Comparison of ENCODE assay signal across 9 cellular contexts in the genomic region with DNA sequence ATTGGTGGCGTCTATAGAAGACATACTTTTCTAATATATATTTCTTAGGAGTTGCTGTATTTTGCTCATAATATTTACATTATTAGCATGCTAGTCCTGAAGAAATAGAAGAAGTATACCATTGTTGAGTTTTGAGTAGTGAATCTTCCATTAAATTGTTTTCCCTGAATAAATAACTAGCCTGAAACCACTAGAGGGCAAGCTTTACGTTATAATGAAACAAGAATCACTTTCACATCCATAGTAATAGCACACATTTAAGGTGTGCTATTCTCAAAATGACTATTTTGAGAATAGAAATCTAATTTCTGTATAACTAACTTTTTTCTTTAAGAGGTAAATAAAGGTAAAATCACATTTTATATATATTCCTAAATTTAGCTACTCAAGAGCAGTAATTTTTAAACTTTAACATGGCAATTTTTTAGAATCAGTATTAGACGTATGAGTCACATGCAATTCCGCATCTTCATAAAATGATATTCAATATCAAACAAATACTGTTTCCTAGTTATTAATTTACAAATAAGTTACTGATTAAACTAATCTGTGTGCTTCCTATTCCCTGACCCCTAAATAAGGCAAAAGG.
DNase-seq lines count a peak whose midpoint lies in the region; ATAC-seq and TF ChIP-seq lines count a peak whose summit lies in the region.
"Had no signal": no experiment of that assay in that cellular context is flagged by ENCODE, and none has a peak within 500 bp of the region (broad histone marks: within the 10 kb centered on the region; RNA-seq: fewer than 3 reads in every experiment).

No MANE protein-coding gene starts in this region.

- no peaks in the 10 kb centered on the region for H3K9me3 Mint-ChIP-seq in nephron progenitor cell

- peaks cover 3% of the 10 kb centered on the region for H3K27me3 Mint-ChIP-seq in nephron progenitor cell (ENCODE audit: low read depth, poor library complexity)

- H3K4me3 ChIP-seq in heart right ventricle = no peak overlapping the region
- H3K4me3 ChIP-seq in right cardiac atrium (ENCODE audit: low read length) = no peak overlapping the region
- no peak overlapping the region for H3K4me3 ChIP-seq in suprapubic skin

- H3K4me1 ChIP-seq in heart right ventricle (no peaks in the 10 kb centered on the region), right cardiac atrium (ENCODE audit: control insufficient read depth, insufficient read depth, low read length) (no peaks in the 10 kb centered on the region), suprapubic skin (no peaks in the 10 kb centered on the region)

- no peak overlapping the region for H3K27ac ChIP-seq in heart right ventricle
- no peak overlapping the region for H3K27ac ChIP-seq in right cardiac atrium (ENCODE audit: low read length)
- H3K27ac ChIP-seq in suprapubic skin = no peak overlapping the region

- H3K36me3 ChIP-seq in heart right ventricle = no peaks in the 10 kb centered on the region
- H3K36me3 ChIP-seq in suprapubic skin = no peaks in the 10 kb centered on the region

- H3K27me3 ChIP-seq in heart right ventricle (no peaks in the 10 kb centered on the region), right cardiac atrium (ENCODE audit: control insufficient read depth, insufficient read depth) (no peaks in the 10 kb centered on the region), suprapubic skin (no peaks in the 10 kb centered on the region)

- H3K9me3 ChIP-seq in heart right ventricle (no peaks in the 10 kb centered on the region), right cardiac atrium (ENCODE audit: control insufficient read depth, low read length) (no peaks in the 10 kb centered on the region), suprapubic skin (no peaks in the 10 kb centered on the region)

- DNase-seq in heart right ventricle = no peak
- no peak for DNase-seq in right cardiac atrium
- DNase-seq in NCI-H1105 treated with DMSO at 0.1 percent for 48 hours (lab: John Stamatoyannopoulos, UW) = peak; percentile 44
- DNase-seq in astrocyte of the hippocampus (ENCODE audit: low read depth, low spot score) = peak; percentile 16
- no peak for DNase-seq in nephron progenitor cell
- DNase-seq in suprapubic skin (ENCODE audit: low spot score in 2 of 2) = no peak
- DNase-seq in GOT3 (lab: John Stamatoyannopoulos, UW) = no peak

- intact Hi-C loops in heart right ventricle (cut with DNase I) = no loop called here
- intact Hi-C loops in right cardiac atrium (cut with DNase I) = no loop called here

- ATAC-seq in heart right ventricle (no peak), right cardiac atrium (no peak), HG02852 (IDR thresholded peaks at IDR 0.05; ENCODE audit: unreplicated experiment) (peak; percentile 96)

- H3K27ac Mint-ChIP-seq in nephron progenitor cell = no peak overlapping the region
- H3K27ac Mint-ChIP-seq: activated naive CD8-positive, alpha-beta T cell had no signal

- WGBS in heart right ventricle, 2 donors = 67 to 69% methylated on average over 4 of the region's 4 CpGs
- WGBS in right cardiac atrium = 62% methylated on average over 4 of the region's 4 CpGs
- WGBS in suprapubic skin = 68% methylated on average over 4 of the region's 4 CpGs

- TF ChIP-seq CTCF in heart right ventricle (IDR thresholded peaks at IDR 0.05) (peak in 6 of 9 donors; percentile 19 to 43 (median 26)), nephron progenitor cell (IDR thresholded peaks at IDR 0.05) (peak; percentile 50), suprapubic skin (IDR thresholded peaks at IDR 0.05) (peak in 1 of 2 donors; percentile 15)

- TF ChIP-seq POLR2A in suprapubic skin (IDR thresholded peaks at IDR 0.05) = no peak

- no peak overlapping the region for H3K4me3 Mint-ChIP-seq in nephron progenitor cell
- H3K4me3 Mint-ChIP-seq: activated naive CD8-positive, alpha-beta T cell had no signal

- H3K36me3 Mint-ChIP-seq in nephron progenitor cell (ENCODE audit: low read depth) = no peaks in the 10 kb centered on the region
- H3K36me3 Mint-ChIP-seq: activated naive CD8-positive, alpha-beta T cell had no signal

- H3K4me1 Mint-ChIP-seq in nephron progenitor cell = no peaks in the 10 kb centered on the region

- no peak for TF ChIP-seq EP300 in suprapubic skin (IDR thresholded peaks at IDR 0.05)

Comparison
In these comparisons a context has a peak if more than half of its experiments do, and no peak if none do; other contexts are left out.
1. DNase-seq: peak in NCI-H1105 treated with DMSO at 0.1 percent for 48 hours (single experiment) and astrocyte of the hippocampus (single experiment); none in heart right ventricle (0 of 2), right cardiac atrium (0 of 3), nephron progenitor cell (single experiment), suprapubic skin (0 of 2) and GOT3 (single experiment).